ENCODE assay signal across 30 cellular contexts in the genomic region with DNA sequence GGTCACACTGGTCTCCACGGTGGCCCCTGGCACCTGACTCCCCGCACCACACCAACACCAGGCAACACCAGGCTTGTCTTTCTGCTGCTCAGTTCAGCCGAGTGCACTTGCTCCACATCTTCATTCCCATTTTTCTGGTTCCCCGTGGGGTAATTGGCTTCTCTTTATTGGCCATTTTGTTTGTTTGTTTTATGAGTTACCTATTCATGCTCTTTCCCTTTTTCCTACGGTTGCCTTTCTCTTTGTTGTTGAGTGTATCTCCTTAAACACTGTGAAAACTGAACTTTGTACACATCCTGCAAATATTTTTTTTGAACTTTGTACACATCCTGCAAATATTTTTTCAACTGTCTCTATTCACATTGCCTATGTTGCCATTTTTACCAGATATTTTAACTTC.
"Had no signal": no experiment of that assay in that cellular context is flagged by ENCODE, and none has a peak within 500 bp of the region (broad histone marks: within the 10 kb centered on the region; RNA-seq: fewer than 3 reads in every experiment).

No MANE protein-coding gene starts in this region.

- H3K4me1 Mint-ChIP-seq: activated CD4-positive, alpha-beta T cell treated with anti-CD3 and anti-CD28 coated beads for 36 hours; activated CD4-positive, alpha-beta T cell treated with anti-CD3 and anti-CD28 coated beads, Interleukin-2, amount 10 ng/mL, durations not matched to agents 24 days and 14 days; activated naive CD4-positive, alpha-beta T cell treated with anti-CD3 and anti-CD28 coated beads, Interleukin-2, amount 50 U/mL, for 24 hours; activated naive CD8-positive, alpha-beta T cell treated with anti-CD3 and anti-CD28 coated beads for 36 hours; activated naive CD8-positive, alpha-beta T cell treated with anti-CD3 and anti-CD28 coated beads, Interleukin-2, amount 50 U/mL, for 24 hours; activated T-helper 17 cell treated with anti-CD3 and anti-CD28 coated beads, Interleukin-2, amount 50 U/mL, for 72 hours; central memory CD8-positive, alpha-beta T cell had no signal

- H3K4me3 Mint-ChIP-seq: activated CD4-positive, alpha-beta memory T cell treated with anti-CD3 and anti-CD28 coated beads for 36 hours; activated CD4-positive, alpha-beta T cell treated with anti-CD3 and anti-CD28 coated beads for 36 hours; activated CD4-positive, alpha-beta T cell treated with anti-CD3 and anti-CD28 coated beads, Interleukin-2, amount 10 ng/mL, durations not matched to agents 24 days and 14 days; activated CD8-positive, alpha-beta T cell treated with anti-CD3 and anti-CD28 coated beads, Interleukin-2, amount 10 ng/mL, durations not matched to agents 7 days and 5 days; activated naive CD4-positive, alpha-beta T cell treated with anti-CD3 and anti-CD28 coated beads, Interleukin-2, amount 50 U/mL, for 24 hours; activated naive CD8-positive, alpha-beta T cell treated with anti-CD3 and anti-CD28 coated beads for 36 hours; activated naive CD8-positive, alpha-beta T cell treated with anti-CD3 and anti-CD28 coated beads, Interleukin-2, amount 50 U/mL, for 24 hours; activated T-cell treated with anti-CD3 and anti-CD28 coated beads, Interleukin-2, amount 50 U/mL, for 4 hours; activated T-helper 17 cell treated with anti-CD3 and anti-CD28 coated beads, Interleukin-2, amount 50 U/mL, for 72 hours; central memory CD8-positive, alpha-beta T cell; dendritic cell treated with granulocyte-macrophage colony-stimulating factor and Interleukin-4, amounts not matched to agents 40 ng/mL and 50 ng/mL, for 4 days; effector memory CD8-positive, alpha-beta T cell had no signal

- H3K9me3 ChIP-seq: adrenal gland, body of pancreas, esophagus muscularis mucosa, gastrocnemius medialis, heart right ventricle had no signal

- H3K9me3 Mint-ChIP-seq: activated CD4-positive, alpha-beta T cell treated with anti-CD3 and anti-CD28 coated beads, Interleukin-2, amount 10 ng/mL, durations not matched to agents 24 days and 14 days; activated naive CD8-positive, alpha-beta T cell treated with anti-CD3 and anti-CD28 coated beads for 36 hours; activated T-cell treated with anti-CD3 and anti-CD28 coated beads, Interleukin-2, amount 50 U/mL, for 4 hours; effector memory CD8-positive, alpha-beta T cell had no signal

- H3K36me3 ChIP-seq: adrenal gland, esophagus muscularis mucosa, gastrocnemius medialis, heart right ventricle had no signal

- H3K27ac Mint-ChIP-seq: activated CD4-positive, alpha-beta memory T cell treated with anti-CD3 and anti-CD28 coated beads for 36 hours; activated CD4-positive, alpha-beta T cell treated with anti-CD3 and anti-CD28 coated beads for 36 hours; activated CD4-positive, alpha-beta T cell treated with anti-CD3 and anti-CD28 coated beads, Interleukin-2, amount 10 ng/mL, durations not matched to agents 24 days and 14 days; activated CD8-positive, alpha-beta T cell treated with anti-CD3 and anti-CD28 coated beads, Interleukin-2, amount 10 ng/mL, durations not matched to agents 7 days and 5 days; activated naive CD4-positive, alpha-beta T cell treated with anti-CD3 and anti-CD28 coated beads, Interleukin-2, amount 50 U/mL, for 24 hours; activated naive CD8-positive, alpha-beta T cell treated with anti-CD3 and anti-CD28 coated beads for 36 hours; activated naive CD8-positive, alpha-beta T cell treated with anti-CD3 and anti-CD28 coated beads, Interleukin-2, amount 50 U/mL, for 24 hours; activated T-helper 17 cell treated with anti-CD3 and anti-CD28 coated beads, Interleukin-2, amount 50 U/mL, for 72 hours; dendritic cell treated with granulocyte-macrophage colony-stimulating factor and Interleukin-4, amounts not matched to agents 40 ng/mL and 50 ng/mL, for 4 days; effector memory CD8-positive, alpha-beta T cell had no signal

- H3K27me3 ChIP-seq: adrenal gland, body of pancreas, foreskin keratinocyte, gastrocnemius medialis had no signal

- H3K4me1 ChIP-seq: adrenal gland, body of pancreas, esophagus muscularis mucosa, foreskin keratinocyte, gastrocnemius medialis, heart right ventricle had no signal

- H3K27me3 Mint-ChIP-seq: activated CD4-positive, alpha-beta T cell treated with anti-CD3 and anti-CD28 coated beads, Interleukin-2, amount 10 ng/mL, durations not matched to agents 24 days and 14 days had no signal

- H3K36me3 Mint-ChIP-seq: activated CD4-positive, alpha-beta memory T cell treated with anti-CD3 and anti-CD28 coated beads for 36 hours; activated naive CD4-positive, alpha-beta T cell treated with anti-CD3 and anti-CD28 coated beads, Interleukin-2, amount 50 U/mL, for 24 hours; activated naive CD8-positive, alpha-beta T cell treated with anti-CD3 and anti-CD28 coated beads for 36 hours had no signal

- ATAC-seq: activated CD4-positive, alpha-beta T cell treated with anti-CD3 and anti-CD28 coated beads for 36 hours; activated CD8-positive, alpha-beta T cell treated with anti-CD3 and anti-CD28 coated beads, Interleukin-2, amount 10 ng/mL, durations not matched to agents 7 days and 5 days; activated naive CD8-positive, alpha-beta T cell treated with anti-CD3 and anti-CD28 coated beads, Interleukin-2, amount 50 U/mL, for 24 hours; activated T-cell treated with anti-CD3 and anti-CD28 coated beads, Interleukin-2, amount 50 U/mL, for 4 hours; activated T-helper 17 cell treated with anti-CD3 and anti-CD28 coated beads, Interleukin-2, amount 50 U/mL, for 72 hours; body of pancreas; effector memory CD8-positive, alpha-beta T cell; foreskin keratinocyte; gastrocnemius medialis; heart right ventricle had no signal

- DNase-seq: activated CD4-positive, alpha-beta memory T cell treated with anti-CD3 and anti-CD28 coated beads for 36 hours; activated CD4-positive, alpha-beta T cell treated with anti-CD3 and anti-CD28 coated beads for 36 hours; activated CD4-positive, CD25-positive, alpha-beta regulatory T cell; activated CD4-positive, CD25-positive, alpha-beta regulatory T cell treated with anti-CD3 and anti-CD28 coated beads, Interleukin-2, amount 50 U/mL, for 72 hours; activated CD8-positive, alpha-beta T cell treated with anti-CD3 and anti-CD28 coated beads, Interleukin-2, amount 10 ng/mL, durations not matched to agents 7 days and 5 days; activated effector memory CD4-positive, alpha-beta T cell treated with Interleukin-2 at 50 U/mL for 16 hours; activated gamma-delta T cell treated with Interleukin-2 at 50 U/mL for 16 hours; activated naive CD4-positive, alpha-beta T cell treated with Interleukin-2 at 50 U/mL for 16 hours; activated naive CD8-positive, alpha-beta T cell treated with anti-CD3 and anti-CD28 coated beads for 36 hours; activated naive CD8-positive, alpha-beta T cell treated with anti-CD3 and anti-CD28 coated beads, Interleukin-2, amount 50 U/mL, for 24 hours; activated T-cell treated with anti-CD3 and anti-CD28 coated beads, Interleukin-2, amount 50 U/mL, for 4 hours; adrenal gland; amygdala; body of pancreas; dorsolateral prefrontal cortex; effector CD4-positive, alpha-beta T cell; effector memory CD8-positive, alpha-beta T cell; erythroblast; foreskin keratinocyte; gastrocnemius medialis; glutamatergic neuron; heart right ventricle; T-helper 2 cell had no signal

- H3K27ac ChIP-seq: adrenal gland, body of pancreas, coronary artery, dorsolateral prefrontal cortex, esophagus muscularis mucosa, foreskin keratinocyte, gastrocnemius medialis, heart right ventricle had no signal

- H3K4me3 ChIP-seq: adrenal gland, body of pancreas, coronary artery, dorsolateral prefrontal cortex, esophagus muscularis mucosa, gastrocnemius medialis, heart right ventricle had no signal
